In genomic region chr11:128492461-128492860, GRCh38 we compare ENCODE assay signal across 12 cellular contexts.
DNase-seq lines count a peak whose midpoint lies in the region; ATAC-seq and TF ChIP-seq lines count a peak whose summit lies in the region.
"Had no signal": no experiment of that assay in that cellular context is flagged by ENCODE, and none has a peak within 500 bp of the region (broad histone marks: within the 10 kb centered on the region; RNA-seq: fewer than 3 reads in every experiment).

No MANE protein-coding gene starts in this region.

- H3K36me3 ChIP-seq in CD8-positive, alpha-beta T cell (ENCODE audit: insufficient read depth, low read length), result peaks cover 61% of the 10 kb centered on the region
- H3K36me3 ChIP-seq in KOPT-K1 (ENCODE audit: insufficient read depth, low read length) (peaks cover 76% of the 10 kb centered on the region), brain microvascular endothelial cell (replicated peaks) (peaks cover 30% of the 10 kb centered on the region), MM.1S (replicated peaks; ENCODE audit: insufficient read depth, low read length) (peaks cover 7% of the 10 kb centered on the region; the same call in 1 of the 2 replicates), H7 (replicated peaks; ENCODE audit: control insufficient read depth, insufficient read depth, low read length) (peaks cover 3% of the 10 kb centered on the region)

- H3K27me3 ChIP-seq in CD8-positive, alpha-beta T cell (ENCODE audit: insufficient read depth, low read length), result no peaks in the 10 kb centered on the region
- H3K27me3 ChIP-seq in brain microvascular endothelial cell (replicated peaks) (no peaks in the 10 kb centered on the region), MM.1S (replicated peaks; ENCODE audit: insufficient read depth, low read length) (no peaks in the 10 kb centered on the region), H7 (ENCODE audit: control insufficient read depth, insufficient read depth, low read length) (no peaks in the 10 kb centered on the region)

- DNase-seq in CD8-positive, alpha-beta T cell, result no peak
- DNase-seq in brain microvascular endothelial cell (no peak), H4 (ENCODE audit: low spot score) (no peak), MM.1S (no peak), H7 (no peak)
- DNase-seq in natural killer cell treated with Interleukin-12 subunit alpha and Interleukin-12 subunit beta and Interleukin-15 and Interleukin-18, amount 100 ng/mL, for 72 hours (ENCODE audit: low spot score), result no peak
- DNase-seq: effector CD8-positive, alpha-beta T cell; NCI-H1092 had no signal

- intact Hi-C loops in CD8-positive, alpha-beta T cell (cut with DNase I, micrococcal nuclease), result no loop called here

- H3K27me3 Mint-ChIP-seq in CD8-positive, alpha-beta T cell (ENCODE audit: low read depth), result no peaks in the 10 kb centered on the region
- H3K27me3 Mint-ChIP-seq in natural killer cell treated with Interleukin-12 subunit alpha and Interleukin-12 subunit beta and Interleukin-15 and Interleukin-18, amount 100 ng/mL, for 72 hours, result no peaks in the 10 kb centered on the region

- H3K4me1 ChIP-seq in CD8-positive, alpha-beta T cell (ENCODE audit: insufficient read depth, low read length), result peaks cover 98% of the 10 kb centered on the region
- peaks cover 37% of the 10 kb centered on the region for H3K4me1 ChIP-seq in MM.1S (ENCODE audit: low read length)

- peak overlapping the region; percentile 63 for H3K4me3 Mint-ChIP-seq in CD8-positive, alpha-beta T cell
- peak overlapping the region; percentile 82 for H3K4me3 Mint-ChIP-seq in natural killer cell treated with Interleukin-12 subunit alpha and Interleukin-12 subunit beta and Interleukin-15 and Interleukin-18, amount 100 ng/mL, for 72 hours

- H3K9me2 ChIP-seq in MM.1S (replicated peaks; ENCODE audit: insufficient read depth, low read length), result no peaks in the 10 kb centered on the region

- no peak overlapping the region for H3K4me2 ChIP-seq in MM.1S (ENCODE audit: low read depth, low read length)

- no peaks in the 10 kb centered on the region for H3K9me3 ChIP-seq in CD8-positive, alpha-beta T cell (ENCODE audit: low read length)
- H3K9me3 ChIP-seq in KOPT-K1 (ENCODE audit: insufficient read depth, low read length, poor library complexity, severe bottlenecking) (no peaks in the 10 kb centered on the region), MM.1S (replicated peaks; ENCODE audit: insufficient read depth, low read length) (no peaks in the 10 kb centered on the region)

- H3K4me1 Mint-ChIP-seq in CD8-positive, alpha-beta T cell (ENCODE audit: low read depth), result peaks cover 95% of the 10 kb centered on the region
- H3K4me1 Mint-ChIP-seq in natural killer cell treated with Interleukin-12 subunit alpha and Interleukin-12 subunit beta and Interleukin-15 and Interleukin-18, amount 100 ng/mL, for 72 hours (ENCODE audit: low read depth in 2 of 2), result peaks cover 90 to 97% of the 10 kb centered on the region in 2 donors

- H4K20me1 ChIP-seq in MM.1S (ENCODE audit: insufficient read depth, low read length), result no peaks in the 10 kb centered on the region

- no peak overlapping the region for H2AFZ ChIP-seq in MM.1S (ENCODE audit: low read length)

- no peak for ATAC-seq in CD8-positive, alpha-beta T cell
- ATAC-seq in natural killer cell treated with Interleukin-12 subunit alpha and Interleukin-12 subunit beta and Interleukin-15 and Interleukin-18, amount 100 ng/mL, for 72 hours, result no peak
- ATAC-seq in HG02973 (IDR thresholded peaks at IDR 0.05; ENCODE audit: unreplicated experiment), result no peak
- ATAC-seq: activated CD4-positive, CD25-positive, alpha-beta regulatory T cell treated with anti-CD3 and anti-CD28 coated beads, Interleukin-2, amount 50 U/mL, for 24 hours; HCT116 had no signal

- peaks cover 91% of the 10 kb centered on the region for H3K36me3 Mint-ChIP-seq in CD8-positive, alpha-beta T cell
- H3K36me3 Mint-ChIP-seq in natural killer cell treated with Interleukin-12 subunit alpha and Interleukin-12 subunit beta and Interleukin-15 and Interleukin-18, amount 100 ng/mL, for 72 hours, result peaks cover 64% of the 10 kb centered on the region

- POLR2A ChIA-PET in CD8-positive, alpha-beta T cell (lab: Charles Lee), result interaction anchor here (0.7 to 14.0 kb wide), 12 partner anchors 9 to 202 kb away, joined by 3 to 138 read pairs (median 4); no protein-coding TSS in a partner anchor

- peak overlapping the region; percentile 29 for H3K27ac ChIP-seq in CD8-positive, alpha-beta T cell (ENCODE audit: low read depth, low read length)
- H3K27ac ChIP-seq in KOPT-K1 (ENCODE audit: low read depth, low read length, poor library complexity, severe bottlenecking), result peak overlapping the region; percentile 75
- H3K27ac ChIP-seq in brain microvascular endothelial cell, result peak overlapping the region; percentile 17
- no peak overlapping the region for H3K27ac ChIP-seq in MM.1S (ENCODE audit: low read length)

- H3K9ac ChIP-seq in MM.1S (ENCODE audit: low read length), result no peak overlapping the region

- peaks cover 60% of the 10 kb centered on the region for H3K79me2 ChIP-seq in MM.1S (ENCODE audit: low read length)

- in situ Hi-C loops in brain microvascular endothelial cell (cut with HindIII; ENCODE audit: low pct_ligation_motif_present, low sequenced_read_pairs), result no loop called here

- H3K4me3 ChIP-seq in CD8-positive, alpha-beta T cell (ENCODE audit: low read depth, low read length), result peak overlapping the region; percentile 8
- H3K4me3 ChIP-seq in brain microvascular endothelial cell (ENCODE audit: low read depth, low read length), result no peak overlapping the region
- no peak overlapping the region for H3K4me3 ChIP-seq in MM.1S (ENCODE audit: low read length)
- no peak overlapping the region for H3K4me3 ChIP-seq in H7 (ENCODE audit: insufficient read depth, low read depth, low read length)

- no peaks in the 10 kb centered on the region for H3F3A ChIP-seq in MM.1S (ENCODE audit: insufficient read depth, low read length)

- H3K9me3 Mint-ChIP-seq in CD8-positive, alpha-beta T cell, result no peaks in the 10 kb centered on the region
- no peaks in the 10 kb centered on the region for H3K9me3 Mint-ChIP-seq in natural killer cell treated with Interleukin-12 subunit alpha and Interleukin-12 subunit beta and Interleukin-15 and Interleukin-18, amount 100 ng/mL, for 72 hours

- peak overlapping the region; percentile 89 for H3K27ac Mint-ChIP-seq in CD8-positive, alpha-beta T cell
- peak overlapping the region; percentile 95 to 96 for H3K27ac Mint-ChIP-seq in natural killer cell treated with Interleukin-12 subunit alpha and Interleukin-12 subunit beta and Interleukin-15 and Interleukin-18, amount 100 ng/mL, for 72 hours

- CTCF ChIA-PET in CD8-positive, alpha-beta T cell (lab: Charles Lee), result interaction anchor here (0.7 to 2.8 kb wide), 13 partner anchors 9 to 321 kb away, joined by 3 to 11 read pairs (median 4); no protein-coding TSS in a partner anchor

- TF ChIP-seq CTCF in CD8-positive, alpha-beta T cell (IDR thresholded peaks at IDR 0.05), result no peak
- no peak for TF ChIP-seq CTCF in brain microvascular endothelial cell (IDR thresholded peaks at IDR 0.05; ENCODE audit: low read depth, low read length, missing control alignments)
- TF ChIP-seq CTCF in MM.1S (IDR thresholded peaks at IDR 0.05; ENCODE audit: low read length), result no peak
